Comparison of ENCODE assay signal across 25 cellular contexts in genomic region chrX:84737471-84737871, GRCh38.
A peak's percentile ranks its signal among the peaks of the same experiment; 100 is the strongest.
DNase-seq lines count a peak whose midpoint lies in the region; ATAC-seq and TF ChIP-seq lines count a peak whose summit lies in the region.
"Had no signal": no experiment of that assay in that cellular context is flagged by ENCODE, and none has a peak within 500 bp of the region (broad histone marks: within the 10 kb centered on the region; RNA-seq: fewer than 3 reads in every experiment).

No MANE protein-coding gene starts in this region.

- in situ Hi-C loops in KBM-7 (cut with MboI; ENCODE audit: low pct_unique_long_range_greater_than_20kb, low sequenced_read_pairs) (loop anchor here (10.0 to 25.0 kb wide), 2 partner anchors 157 to 300 kb away; no protein-coding TSS in a partner anchor), brain microvascular endothelial cell (cut with HindIII; ENCODE audit: low pct_ligation_motif_present, low sequenced_read_pairs) (no loop called here)

- no peak overlapping the region for H2BK120ac ChIP-seq in mesenchymal stem cell (ENCODE audit: low read depth, low read length)

- no peak overlapping the region for H4K91ac ChIP-seq in mesenchymal stem cell (ENCODE audit: low read length)

- H2BK12ac ChIP-seq in mesenchymal stem cell (ENCODE audit: low read length in 2 of 2): no peak overlapping the region

- H3K18ac ChIP-seq in mesenchymal stem cell (ENCODE audit: low read depth in 1 of 2, low read length in 2 of 2): no peak overlapping the region

- H3K4me3 ChIP-seq in fibroblast of mammary gland (ENCODE audit: control insufficient read depth, low read depth, low read length) (no peak overlapping the region), mesenchymal stem cell (ENCODE audit: insufficient read depth in 1 of 2, low read depth in 1 of 2, low read length in 2 of 2) (no peak overlapping the region), thoracic aorta (peak overlapping the region; percentile 42), brain microvascular endothelial cell (ENCODE audit: low read depth, low read length) (no peak overlapping the region)
- H3K4me3 ChIP-seq: esophagus muscularis mucosa, heart left ventricle, pancreas, sigmoid colon, transverse colon had no signal

- DNase-seq in KBM-7 (peak; percentile 33), fibroblast of mammary gland (ENCODE audit: low read depth) (peak; percentile 78), mesenchymal stem cell (no peak), thoracic aorta (ENCODE audit: low spot score) (no peak), NCI-H2081 (lab: John Stamatoyannopoulos, UW) (no peak), brain microvascular endothelial cell (no peak), 8988T (no peak)
- DNase-seq: activated CD8-positive, alpha-beta T cell treated with anti-CD3 and anti-CD28 coated beads, Interleukin-2, amount 10 ng/mL, durations not matched to agents 7 days and 5 days; activated T-cell treated with anti-CD3 and anti-CD28 coated beads, Interleukin-2, amount 50 U/mL, for 1 hour; DND-41; effector memory CD4-positive, alpha-beta T cell; immature natural killer cell; naive thymus-derived CD8-positive, alpha-beta T cell; NCI-H1417; NCI-H524 treated with DMSO at 0.1 percent for 48 hours; pancreas; sigmoid colon; stimulated activated CD4-positive, alpha-beta T cell treated with anti-CD3 and anti-CD28 coated beads, Interleukin-1b, Interleukin-23, amount 100 ng/mL, for 48 hours; transverse colon had no signal

- H3K9me3 ChIP-seq in mesenchymal stem cell (ENCODE audit: control insufficient read depth, low read length): no peaks in the 10 kb centered on the region
- H3K9me3 ChIP-seq in thoracic aorta: no peaks in the 10 kb centered on the region
- H3K9me3 ChIP-seq: esophagus muscularis mucosa, heart left ventricle, pancreas, sigmoid colon, transverse colon had no signal

- ATAC-seq in thoracic aorta (ENCODE audit: insufficient number of reproducible peaks, low FRiP score, low read depth): peak; percentile 55
- no peak for ATAC-seq in GM21717 (IDR thresholded peaks at IDR 0.05; ENCODE audit: unreplicated experiment)
- ATAC-seq: activated CD8-positive, alpha-beta T cell treated with anti-CD3 and anti-CD28 coated beads, Interleukin-2, amount 10 ng/mL, durations not matched to agents 7 days and 5 days; HepG2; naive thymus-derived CD8-positive, alpha-beta T cell; pancreas; stimulated activated memory B cell treated with anti-CD40 and anti-IgM and Interleukin-4, amounts not matched to agents 10 μg/mL and 1 μg/mL and 100 μg/mL, for 72 hours had no signal

- H3K4me1 ChIP-seq in mesenchymal stem cell (ENCODE audit: control insufficient read depth, insufficient read depth, low read depth, low read length) (no peaks in the 10 kb centered on the region), thoracic aorta (ENCODE audit: control insufficient read depth in 1 of 2, low read depth in 2 of 2) (peaks cover 0 to 36% of the 10 kb centered on the region in 2 donors)
- H3K4me1 ChIP-seq: esophagus muscularis mucosa, heart left ventricle, pancreas, sigmoid colon, transverse colon had no signal

- H4K8ac ChIP-seq in mesenchymal stem cell (ENCODE audit: low read length): no peak overlapping the region

- H3K27me3 ChIP-seq in mesenchymal stem cell (ENCODE audit: control insufficient read depth in 1 of 2, insufficient read depth in 1 of 2, low read length in 2 of 2): peaks cover 0 to 11% of the 10 kb centered on the region in 2 experiments
- H3K27me3 ChIP-seq in thoracic aorta (replicated peaks; ENCODE audit: insufficient read depth): no peaks in the 10 kb centered on the region
- no peaks in the 10 kb centered on the region for H3K27me3 ChIP-seq in brain microvascular endothelial cell (replicated peaks)
- H3K27me3 ChIP-seq: esophagus muscularis mucosa, heart left ventricle, pancreas, transverse colon had no signal

- WGBS in mesenchymal stem cell: 72% methylated on average over 4 of the region's 4 CpGs

- H3K4me2 ChIP-seq in mesenchymal stem cell (ENCODE audit: low read length, poor library complexity, severe bottlenecking): no peak overlapping the region

- no peak overlapping the region for H3K23ac ChIP-seq in mesenchymal stem cell (ENCODE audit: low read length in 2 of 2)

- H3K9ac ChIP-seq in mesenchymal stem cell (ENCODE audit: low read length): peak overlapping the region; percentile 7

- no peak overlapping the region for H2BK5ac ChIP-seq in mesenchymal stem cell (ENCODE audit: low read depth, low read length, poor library complexity, severe bottlenecking)

- no peak for TF ChIP-seq CTCF in fibroblast of mammary gland (conservative IDR thresholded peaks at IDR 0.05; ENCODE audit: control insufficient read depth, insufficient read depth, low read depth, low read length)
- no peak for TF ChIP-seq CTCF in thoracic aorta (IDR thresholded peaks at IDR 0.05)
- no peak for TF ChIP-seq CTCF in brain microvascular endothelial cell (IDR thresholded peaks at IDR 0.05; ENCODE audit: low read depth, low read length, missing control alignments)

- H3K79me1 ChIP-seq in mesenchymal stem cell (replicated peaks; ENCODE audit: low read length, poor library complexity, severe bottlenecking): no peaks in the 10 kb centered on the region

- H3K36me3 ChIP-seq in mesenchymal stem cell (ENCODE audit: control insufficient read depth in 1 of 2, insufficient read depth in 2 of 2, low read depth in 1 of 2, low read length in 2 of 2): no peaks in the 10 kb centered on the region
- H3K36me3 ChIP-seq in thoracic aorta: no peaks in the 10 kb centered on the region
- no peaks in the 10 kb centered on the region for H3K36me3 ChIP-seq in brain microvascular endothelial cell (replicated peaks)
- H3K36me3 ChIP-seq: esophagus muscularis mucosa, heart left ventricle, pancreas, sigmoid colon, transverse colon had no signal

- no peak overlapping the region for H2AFZ ChIP-seq in mesenchymal stem cell (ENCODE audit: low read depth, low read length)

- no peak overlapping the region for H3K14ac ChIP-seq in mesenchymal stem cell (ENCODE audit: low read length in 2 of 2)

- H3K27ac ChIP-seq in mesenchymal stem cell (ENCODE audit: low read length, poor library complexity, severe bottlenecking) (no peak overlapping the region), thoracic aorta (peak overlapping the region; percentile 66 to 73), brain microvascular endothelial cell (no peak overlapping the region)
- H3K27ac ChIP-seq: esophagus muscularis mucosa, pancreas, RWPE1, sigmoid colon, transverse colon had no signal

- no peak overlapping the region for H2AK5ac ChIP-seq in mesenchymal stem cell (ENCODE audit: low read length, severe bottlenecking)

- H2BK15ac ChIP-seq in mesenchymal stem cell (ENCODE audit: low read depth, poor library complexity, severe bottlenecking): no peak overlapping the region

- H3K4ac ChIP-seq in mesenchymal stem cell (ENCODE audit: low read depth in 1 of 2, low read length in 2 of 2): no peak overlapping the region

Comparison
In these comparisons a context has a peak if more than half of its experiments do, and no peak if none do; other contexts are left out.
1. DNase-seq: peak in KBM-7 (single experiment) and fibroblast of mammary gland (single experiment); none in mesenchymal stem cell (single experiment), thoracic aorta (single experiment), NCI-H2081 (0 of 2), brain microvascular endothelial cell (single experiment) and 8988T (single experiment).
2. H3K27ac ChIP-seq: peak in thoracic aorta (2 of 2); none in mesenchymal stem cell (single experiment) and brain microvascular endothelial cell (single experiment).